Comparison of ENCODE assay signal across 15 cellular contexts in the genomic region with DNA sequence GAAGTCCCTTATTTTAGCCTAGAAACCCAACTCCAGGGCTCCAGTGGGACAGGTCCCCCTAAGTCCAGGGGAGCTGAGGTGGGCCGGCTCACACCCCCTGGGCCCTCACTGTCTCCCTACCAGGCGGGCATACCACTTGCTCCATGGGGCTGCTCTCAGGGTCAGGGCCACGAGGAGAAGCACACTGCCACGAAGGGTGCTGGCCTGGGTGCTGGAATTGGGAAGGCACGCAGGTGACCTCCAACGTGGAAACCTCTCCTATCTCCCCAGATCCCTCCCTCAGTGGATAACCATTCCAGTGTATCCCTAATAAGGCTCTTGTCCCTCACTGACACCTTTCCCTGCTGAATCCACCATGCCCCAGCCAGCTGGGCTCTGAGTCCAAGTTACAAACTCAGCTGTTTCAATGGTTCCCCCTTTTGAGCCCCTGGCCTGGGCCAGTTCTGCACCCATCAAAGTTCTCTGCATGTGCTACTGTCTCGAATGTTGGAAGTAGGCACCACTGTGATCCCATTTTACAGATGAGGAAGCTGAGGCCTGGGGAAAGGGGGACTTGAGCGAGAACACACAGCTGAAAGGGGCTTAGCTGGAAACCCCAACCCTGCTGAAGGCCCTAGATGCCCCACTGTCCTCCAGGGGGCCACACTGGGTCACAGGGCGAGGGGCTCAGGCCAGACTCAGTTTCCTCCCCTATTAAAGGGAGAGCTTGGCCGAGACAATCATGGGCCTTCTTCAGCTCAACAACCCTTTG. TPM values are rescaled to one million over a fixed set of nuclear protein-coding genes. Genes with fewer than 3 reads are reported as not detected.
DNase-seq lines count a peak whose midpoint lies in the region; ATAC-seq and TF ChIP-seq lines count a peak whose summit lies in the region.
"Had no signal": no experiment of that assay in that cellular context is flagged by ENCODE, and none has a peak within 500 bp of the region (broad histone marks: within the 10 kb centered on the region; RNA-seq: fewer than 3 reads in every experiment).

No MANE protein-coding gene starts in this region.

- H3K18ac ChIP-seq in IMR-90 (ENCODE audit: low read depth, low read length) = peak overlapping the region; percentile 26; the same call in 1 of the 2 replicates

- H2BK15ac ChIP-seq in IMR-90 (ENCODE audit: low read depth, low read length) = no peak overlapping the region

- no peaks in the 10 kb centered on the region for H3K36me3 Mint-ChIP-seq in endodermal cell (ENCODE audit: low read depth)
- H3K36me3 Mint-ChIP-seq: stimulated activated naive B cell treated with anti-CD40 and anti-IgM and Interleukin-4, amounts not matched to agents 10 μg/mL and 1 μg/mL and 100 μg/mL, for 72 hours had no signal

- intact Hi-C loops in IMR-90 (cut with micrococcal nuclease) = no loop called here
- intact Hi-C loops in sigmoid colon (cut with DNase I) = loop anchor here (2.0 kb wide), 1 partner anchor 152 kb away; no protein-coding TSS in a partner anchor

- dilution Hi-C loops in IMR-90 (cut with HindIII; ENCODE audit: low sequenced_read_pairs, unreplicated experiment) = no loop called here

- H3K9ac ChIP-seq in IMR-90 (ENCODE audit: low read depth, low read length) (no peak overlapping the region), endodermal cell (ENCODE audit: extremely low read depth, low read length, poor library complexity, severe bottlenecking) (no peak overlapping the region)

- H2BK20ac ChIP-seq in IMR-90 (ENCODE audit: low read depth, low read length) = no peak overlapping the region

- H4K5ac ChIP-seq in IMR-90 (ENCODE audit: low read depth, low read length) = no peak overlapping the region

- no peak overlapping the region for H2AK9ac ChIP-seq in IMR-90 (replicated peaks; ENCODE audit: low read depth, low read length, poor library complexity)

- no peak overlapping the region for H4K8ac ChIP-seq in IMR-90 (ENCODE audit: low read depth in 2 of 2, low read length in 2 of 2)

- peak overlapping the region; percentile 53; the same call in 1 of the 2 replicates for H2AK5ac ChIP-seq in IMR-90 (ENCODE audit: low read depth, low read length)

- no peak overlapping the region for H2AFZ ChIP-seq in IMR-90 (replicated peaks; ENCODE audit: low read length, poor library complexity)

- WGBS in IMR-90 (ENCODE audit: extremely low coverage in 2 of 2, insufficient read length in 1 of 2), 2 experiments = 100% methylated on average over 2 of the region's 10 CpGs; no CpG with 5 or more reads in 1 of the 2 experiments
- 89 to 94% methylated on average over 8 to 10 of the region's 10 CpGs for WGBS in endodermal cell (ENCODE audit: insufficient coverage in 1 of 2, insufficient read length in 1 of 2), 2 experiments
- WGBS in sigmoid colon, 2 donors = 70 to 83% methylated on average over 10 of the region's 10 CpGs

- peak overlapping the region; percentile 35; the same call in 1 of the 2 replicates for H2BK120ac ChIP-seq in IMR-90 (ENCODE audit: low read depth, low read length)

- no peaks in the 10 kb centered on the region for H3K9me3 Mint-ChIP-seq in endodermal cell
- H3K9me3 Mint-ChIP-seq: stimulated activated naive B cell treated with anti-CD40 and anti-IgM and Interleukin-4, amounts not matched to agents 10 μg/mL and 1 μg/mL and 100 μg/mL, for 72 hours had no signal

- H3K4ac ChIP-seq in IMR-90 (ENCODE audit: low read depth, low read length) = no peak overlapping the region; the same call in 1 of the 2 replicates

- CTCF ChIA-PET in IMR-90 (lab: Yijun Ruan, JAX) = interaction anchor here (0.5 kb wide), 1 partner anchor 169 kb away, joined by 3 read pairs; no protein-coding TSS in a partner anchor

- 0 out of 2 replicates have a peak overlapping the region, but pooled peaks have one; percentile 22 for H4K91ac ChIP-seq in IMR-90 (ENCODE audit: insufficient read depth, low read depth, low read length)

- BruUV-seq in IMR-90 (replicated peaks; lab: Mats Ljungman, UMichigan) = no TSS peak

- H3K27ac ChIP-seq in IMR-90 (ENCODE audit: insufficient read depth, low read length) = no peak overlapping the region
- H3K27ac ChIP-seq in endodermal cell (ENCODE audit: low read depth, low read length) = no peak overlapping the region
- peak overlapping the region; percentile 79 to 98 (median 92) for H3K27ac ChIP-seq in sigmoid colon

- H3K23ac ChIP-seq in IMR-90 (ENCODE audit: low read depth, low read length) = no peak overlapping the region

- no peaks in the 10 kb centered on the region for H3K36me3 ChIP-seq in GM06990 (ENCODE audit: control insufficient read depth, insufficient read depth, low read length)
- no peaks in the 10 kb centered on the region for H3K36me3 ChIP-seq in IMR-90 (ENCODE audit: control insufficient read depth, insufficient read depth, low read length)
- no peaks in the 10 kb centered on the region for H3K36me3 ChIP-seq in endodermal cell (ENCODE audit: control insufficient read depth, insufficient read depth, low read length)
- H3K36me3 ChIP-seq in sigmoid colon = no peaks in the 10 kb centered on the region

- H3K14ac ChIP-seq in IMR-90 (replicated peaks; ENCODE audit: low read depth, low read length) = no peak overlapping the region

- no peaks in the 10 kb centered on the region for H3K27me3 Mint-ChIP-seq in endodermal cell (ENCODE audit: insufficient read depth)

- no peak for TF ChIP-seq POLR2A in IMR-90 (IDR thresholded peaks at IDR 0.05; ENCODE audit: low read depth, low read length)
- TF ChIP-seq POLR2A in sigmoid colon (IDR thresholded peaks at IDR 0.05) = no peak

- no peaks in the 10 kb centered on the region for H3K79me1 ChIP-seq in IMR-90 (ENCODE audit: low read depth in 1 of 2, low read length in 2 of 2)

- ATAC-seq in IMR-90 (ENCODE audit: low read depth) = no peak
- no peak for ATAC-seq in GM21717 (IDR thresholded peaks at IDR 0.05; ENCODE audit: unreplicated experiment)
- ATAC-seq: GM12878; stimulated activated naive B cell treated with anti-CD40 and anti-IgM and Interleukin-4, amounts not matched to agents 10 μg/mL and 1 μg/mL and 100 μg/mL, for 72 hours had no signal

- H2BK5ac ChIP-seq in IMR-90 (ENCODE audit: low read depth, low read length, poor library complexity, severe bottlenecking) = no peak overlapping the region

- DNase-seq in GM06990 (ENCODE audit: extremely low read depth, insufficient read length) (no peak), IMR-90 (no peak), endodermal cell (no peak), sigmoid colon (no peak), HPDE6-E6E7 (ENCODE audit: extremely low spot score) (no peak), NCI-H1092 treated with DMSO at 0.1 percent for 48 hours (lab: John Stamatoyannopoulos, UW) (no peak)
- DNase-seq: activated CD4-positive, alpha-beta T cell treated with anti-CD3 and anti-CD28 coated beads for 48 hours; activated CD8-positive, alpha-beta memory T cell treated with anti-CD3 and anti-CD28 coated beads, Interleukin-2, amount 50 U/mL, for 4 hours; activated gamma-delta T cell treated with Interleukin-2 at 50 U/mL for 16 hours; NCI-H1436; NCI-H2171; stimulated activated naive B cell treated with anti-CD40 and anti-IgM and Interleukin-4, amounts not matched to agents 10 μg/mL and 1 μg/mL and 100 μg/mL, for 72 hours; trophoblast cell had no signal

- TF ChIP-seq RAD21 in IMR-90 (IDR thresholded peaks at IDR 0.05; ENCODE audit: low read length) = no peak

- H3K4me3 ChIP-seq in GM06990 (replicated peaks; ENCODE audit: low read depth, low read length) (no peak overlapping the region), IMR-90 (ENCODE audit: insufficient read depth, low read depth, low read length) (no peak overlapping the region), endodermal cell (ENCODE audit: low read length) (no peak overlapping the region), sigmoid colon (peak overlapping the region in 1 of 4 donors; percentile 49)
- H3K4me3 ChIP-seq: GM12878 had no signal

- H3K27me3 ChIP-seq in GM06990 (replicated peaks; ENCODE audit: control insufficient read depth, insufficient read depth, low read length) (no peaks in the 10 kb centered on the region; the same call in none of the 2 replicates), IMR-90 (ENCODE audit: control insufficient read depth, insufficient read depth, low read length) (no peaks in the 10 kb centered on the region), endodermal cell (ENCODE audit: control insufficient read depth, insufficient read depth, low read length, poor library complexity, severe bottlenecking) (no peaks in the 10 kb centered on the region), sigmoid colon (no peaks in the 10 kb centered on the region)

- no peaks in the 10 kb centered on the region for H3K4me1 Mint-ChIP-seq in endodermal cell
- H3K4me1 Mint-ChIP-seq: stimulated activated naive B cell treated with anti-CD40 and anti-IgM and Interleukin-4, amounts not matched to agents 10 μg/mL and 1 μg/mL and 100 μg/mL, for 72 hours had no signal

- TF ChIP-seq CTCF in GM06990 (IDR thresholded peaks at IDR 0.05; ENCODE audit: insufficient read depth, low read length, poor library complexity, severe bottlenecking) (peak; percentile 33), IMR-90 (conservative IDR thresholded peaks at IDR 0.05; ENCODE audit: low read depth, low read length) (0 out of 2 replicates have a peak, but pooled peaks have one; percentile 5), endodermal cell (conservative IDR thresholded peaks at IDR 0.05) (peak; percentile 44), sigmoid colon (IDR thresholded peaks at IDR 0.05) (no peak)

- in situ Hi-C loops in IMR-90 (cut with MboI; ENCODE audit: low sequenced_read_pairs) = loop anchor here (10.0 kb wide), 1 partner anchor 314 kb away; no protein-coding TSS in a partner anchor

- POLR2A ChIA-PET in IMR-90 (lab: Charles Lee; ENCODE audit: unreplicated experiment) = no interaction called here

- H4K20me1 ChIP-seq in IMR-90 (ENCODE audit: insufficient read depth, low read length) = no peaks in the 10 kb centered on the region

- H3K4me1 ChIP-seq in IMR-90 (ENCODE audit: control insufficient read depth, insufficient read depth, low read length) (peaks cover 18% of the 10 kb centered on the region), endodermal cell (ENCODE audit: control insufficient read depth, insufficient read depth, low read length) (no peaks in the 10 kb centered on the region), sigmoid colon (peaks cover 0 to 93% (median 91%) of the 10 kb centered on the region in 4 donors)

- H3K9me3 ChIP-seq in IMR-90 (ENCODE audit: control insufficient read depth, insufficient read depth, low read length) = no peaks in the 10 kb centered on the region
- H3K9me3 ChIP-seq in endodermal cell (ENCODE audit: control insufficient read depth, low read length) = no peaks in the 10 kb centered on the region
- H3K9me3 ChIP-seq in sigmoid colon = no peaks in the 10 kb centered on the region

- TF ChIP-seq EP300 in sigmoid colon (IDR thresholded peaks at IDR 0.05) = no peak

- peaks cover 21% of the 10 kb centered on the region; the same call in 1 of the 2 replicates for H3K9me1 ChIP-seq in IMR-90 (ENCODE audit: insufficient read depth, low read length)

- H3K4me3 Mint-ChIP-seq in endodermal cell = no peak overlapping the region
- H3K4me3 Mint-ChIP-seq: stimulated activated naive B cell treated with anti-CD40 and anti-IgM and Interleukin-4, amounts not matched to agents 10 μg/mL and 1 μg/mL and 100 μg/mL, for 72 hours had no signal

- no peak overlapping the region for H3K27ac Mint-ChIP-seq in endodermal cell
- H3K27ac Mint-ChIP-seq: stimulated activated naive B cell treated with anti-CD40 and anti-IgM and Interleukin-4, amounts not matched to agents 10 μg/mL and 1 μg/mL and 100 μg/mL, for 72 hours had no signal

- H3K56ac ChIP-seq in IMR-90 (ENCODE audit: extremely low read depth, insufficient read depth, low read length) = no peak overlapping the region

- H3K4me2 ChIP-seq in IMR-90 (ENCODE audit: low read depth, low read length) = no peak overlapping the region

RNA-seq across cellular contexts. Expression of gene SHISAL1, which starts 1.5 kb away (rescaled TPM):
- total RNA-seq in IMR-90 (2012; rRNA removed) = 1.1 and 1.4 TPM in 2 replicates
- 0.83 and 1.0 TPM in 2 replicates for polyA plus RNA-seq in IMR-90 (2012; rRNA removed)
- 0.36 and 0.56 TPM in 2 replicates for polyA plus RNA-seq in IMR-90 (2012; cell fraction: cytosol; rRNA removed)
- polyA plus RNA-seq in IMR-90 (2012; cell fraction: nucleus; rRNA removed; ENCODE audit: low replicate concordance) = 0.84 and 1.00 TPM in 2 replicates
- total RNA-seq in endodermal cell = under 1 TPM; 0.42 to 0.95 TPM
- polyA plus RNA-seq in endodermal cell (2013, experiment 1 of 2) = 2.8 TPM
- polyA plus RNA-seq in endodermal cell (2013, experiment 2 of 2) = 3.2 TPM
- 10 to 100 TPM; 20.7 to 32.4 (median 24.1) TPM for total RNA-seq in sigmoid colon
- polyA plus RNA-seq in sigmoid colon = 1 to 10 TPM in 1 of 3 donors, under 1 TPM in 2; 0.23 to 1.3 (median 0.60) TPM
- total RNA-seq: GM12878 had no signal
- polyA plus RNA-seq: GM12878 had no signal

Comparison
In these comparisons a context has a peak if more than half of its experiments do, and no peak if none do; other contexts are left out.
1. CTCF ChIP-seq: peak in GM06990 (single experiment), IMR-90 (single experiment) and endodermal cell (single experiment); none in sigmoid colon (0 of 4).
2. H3K27ac ChIP-seq: peak in sigmoid colon (4 of 4); none in IMR-90 (single experiment) and endodermal cell (single experiment).